ENCODE assay signal across 16 cellular contexts in genomic region chr5:34672196-34672595, GRCh38. TPM values are rescaled to one million over a fixed set of nuclear protein-coding genes. Genes with fewer than 3 reads are reported as not detected.
A peak's percentile ranks its signal among the peaks of the same experiment; 100 is the strongest.
DNase-seq lines count a peak whose midpoint lies in the region; ATAC-seq, FAIRE-seq and TF ChIP-seq lines count a peak whose summit lies in the region.
"Had no signal": no experiment of that assay in that cellular context is flagged by ENCODE, and none has a peak within 500 bp of the region (broad histone marks: within the 10 kb centered on the region; RNA-seq: fewer than 3 reads in every experiment).

No MANE protein-coding gene starts in this region.

- no peaks in the 10 kb centered on the region for H3K9me2 ChIP-seq in SK-N-SH

- H4K20me1 ChIP-seq in SK-N-SH (ENCODE audit: insufficient read depth) (peaks cover under 1% of the 10 kb centered on the region; the same call in 1 of the 2 replicates), fibroblast of lung (ENCODE audit: control insufficient read depth, extremely low read depth, insufficient read depth, low read length) (no peaks in the 10 kb centered on the region)

- no peaks in the 10 kb centered on the region for H3K27me3 ChIP-seq in SK-N-SH (ENCODE audit: insufficient read depth)
- H3K27me3 ChIP-seq in fibroblast of lung (ENCODE audit: control insufficient read depth, insufficient read depth, low read length) = no peaks in the 10 kb centered on the region
- no peaks in the 10 kb centered on the region for H3K27me3 ChIP-seq in foreskin keratinocyte
- H3K27me3 ChIP-seq: Peyer's patch had no signal

- no peak for TF ChIP-seq EP300 in SK-N-SH (IDR thresholded peaks at IDR 0.05; ENCODE audit: borderline replicate concordance in 1 of 2, low read depth in 1 of 2, low read length in 1 of 2)

- H3K4me3 ChIP-seq in HEK293 (ENCODE audit: low read depth, low read length) = no peak overlapping the region
- H3K4me3 ChIP-seq in SK-N-SH (ENCODE audit: low read depth in 2 of 2, low read length in 1 of 2) = no peak overlapping the region
- H3K4me3 ChIP-seq in fibroblast of lung (replicated peaks in 1 of 4; ENCODE audit: control extremely low read depth in 1 of 4, insufficient read depth in 1 of 4, low read depth in 3 of 4, low read length in 4 of 4) = no peak overlapping the region
- H3K4me3 ChIP-seq: Peyer's patch had no signal

- POLR2A ChIA-PET in HEK293 (lab: Yijun Ruan, JAX) = no interaction called here
- POLR2A ChIA-PET in SK-N-SH (lab: Yijun Ruan, JAX) = no interaction called here

- H3K9me3 ChIP-seq in HEK293 (ENCODE audit: control insufficient read depth, insufficient read depth, low read depth, low read length) (no peaks in the 10 kb centered on the region), SK-N-SH (no peaks in the 10 kb centered on the region), fibroblast of lung (ENCODE audit: control insufficient read depth, insufficient read depth, low read depth, low read length) (no peaks in the 10 kb centered on the region)
- H3K9me3 ChIP-seq: Peyer's patch had no signal

- H3K27ac ChIP-seq in HEK293 (ENCODE audit: extremely low read depth, low read depth, low read length) (no peak overlapping the region), SK-N-SH (ENCODE audit: low read depth in 2 of 2, low read length in 1 of 2) (peak overlapping the region in 1 of 2 experiments; percentile 94; a peak in 2 of 4 replicates), fibroblast of lung (ENCODE audit: insufficient read depth, low read length) (peak overlapping the region; percentile 24), foreskin keratinocyte (no peak overlapping the region)
- H3K27ac ChIP-seq: KMS-11, Peyer's patch had no signal

- peaks cover 44% of the 10 kb centered on the region for H3F3A ChIP-seq in SK-N-SH (replicated peaks; ENCODE audit: insufficient read depth)

- H2AFZ ChIP-seq in SK-N-SH (ENCODE audit: low read depth) (no peak overlapping the region), fibroblast of lung (ENCODE audit: low read length) (no peak overlapping the region)

- CTCF ChIA-PET in HEK293 (lab: Yijun Ruan, JAX) = interaction anchor here (1.3 kb wide), 1 partner anchor 10 kb away, joined by 4 read pairs; no protein-coding TSS in a partner anchor
- CTCF ChIA-PET in SK-N-SH (lab: Yijun Ruan, JAX) = interaction anchor here (2.5 kb wide), 1 partner anchor 13 kb away, joined by 6 read pairs; no protein-coding TSS in a partner anchor

- no peak for TF ChIP-seq CTCF in HEK293 (tag by site-specific recombination; IDR thresholded peaks at IDR 0.05)
- no peak for TF ChIP-seq CTCF in SK-N-SH (IDR thresholded peaks at IDR 0.05)
- TF ChIP-seq CTCF in fibroblast of lung (conservative IDR thresholded peaks at IDR 0.05 in 1 of 2, IDR thresholded peaks at IDR 0.05 in 1 of 2; ENCODE audit: low read depth in 1 of 2, low read length in 2 of 2) = no peak
- TF ChIP-seq CTCF in foreskin keratinocyte (conservative IDR thresholded peaks at IDR 0.05) = no peak

- peaks cover 96% of the 10 kb centered on the region for H3K79me2 ChIP-seq in SK-N-SH (ENCODE audit: insufficient read depth)
- peaks cover 95% of the 10 kb centered on the region for H3K79me2 ChIP-seq in fibroblast of lung (ENCODE audit: control insufficient read depth, insufficient read depth, low read length)

- no peak for DNase-seq in SK-N-SH
- DNase-seq in fibroblast of lung (ENCODE audit: low read depth in 2 of 2) = no peak
- DNase-seq in HTR-8/SVneo (ENCODE audit: insufficient read length, low spot score) = no peak
- DNase-seq in effector CD8-positive, alpha-beta T cell (lab: John Stamatoyannopoulos, UW) = no peak
- no peak for DNase-seq in foreskin keratinocyte
- DNase-seq: CD8-positive, alpha-beta T cell; DMS79 treated with DMSO at 0.1 percent for 48 hours; NCI-H1436; NCI-H2029 treated with DMSO at 0.1 percent for 48 hours; NCI-H226; NCI-H524 treated with DMSO at 0.1 percent for 48 hours; Peyer's patch; Right ventricle myocardium superior had no signal

- no peak overlapping the region for H3K9ac ChIP-seq in SK-N-SH
- no peak overlapping the region for H3K9ac ChIP-seq in fibroblast of lung (ENCODE audit: insufficient read depth, low read length)
- H3K9ac ChIP-seq: KMS-11 had no signal

- no peak for FAIRE-seq in HTR-8/SVneo (lab: Jason Lieb, UNC)

- H3K4me1 ChIP-seq in HEK293 (ENCODE audit: control insufficient read depth, insufficient read depth, low read length) (peaks cover 13% of the 10 kb centered on the region), SK-N-SH (ENCODE audit: control insufficient read depth in 1 of 2, insufficient read depth in 2 of 2, low read depth in 1 of 2, low read length in 1 of 2) (peaks cover 0 to 29% of the 10 kb centered on the region in 2 experiments; a peak in 3 of 4 replicates), fibroblast of lung (ENCODE audit: control insufficient read depth, extremely low read depth, insufficient read depth, low read length) (peaks cover 12% of the 10 kb centered on the region), foreskin keratinocyte (peaks cover 20% of the 10 kb centered on the region)

- WGBS in SK-N-SH (ENCODE audit: low lambda C conversion rate) = 55% methylated on average over 1 of the region's 1 CpG

- no peak for TF ChIP-seq RAD21 in SK-N-SH (IDR thresholded peaks at IDR 0.05; ENCODE audit: low read length)

- H3K36me3 ChIP-seq in HEK293 (ENCODE audit: control insufficient read depth in 2 of 2, insufficient read depth in 1 of 2, low read length in 2 of 2) (no peaks in the 10 kb centered on the region; a peak in 2 of 3 replicates), SK-N-SH (replicated peaks in 1 of 2; ENCODE audit: control insufficient read depth in 1 of 2, insufficient read depth in 2 of 2, low read length in 1 of 2) (peaks cover 0 to 18% of the 10 kb centered on the region in 2 experiments), fibroblast of lung (ENCODE audit: control insufficient read depth, insufficient read depth, low read length) (no peaks in the 10 kb centered on the region)
- H3K36me3 ChIP-seq: Peyer's patch had no signal

- peak overlapping the region; percentile 18; the same call in 1 of the 2 replicates for H3K4me2 ChIP-seq in SK-N-SH
- H3K4me2 ChIP-seq in fibroblast of lung (ENCODE audit: extremely low read depth, insufficient read depth, low read length) = no peak overlapping the region
- H3K4me2 ChIP-seq: KMS-11 had no signal

- ATAC-seq in GM19324 (IDR thresholded peaks at IDR 0.05; ENCODE audit: low FRiP score, unreplicated experiment) (no peak), foreskin keratinocyte (no peak)
- ATAC-seq: CD8-positive, alpha-beta T cell had no signal

TF ChIP-seq in HEK293, 187 proteins besides CTCF, POLR2A, EP300 and RAD21:
- TF ChIP-seq PRDM6 (tag by site-specific recombination; IDR thresholded peaks at IDR 0.05) (no peak), PRDM1 (tag by site-specific recombination; IDR thresholded peaks at IDR 0.05) (0 out of 2 replicates have a peak, but pooled peaks have one; percentile 24), ZNF776 (tag by site-specific recombination; IDR thresholded peaks at IDR 0.05; ENCODE audit: borderline replicate concordance) (no peak)

TF ChIP-seq in SK-N-SH, 30 proteins besides CTCF, POLR2A, EP300 and RAD21 (continues in another document):
- TF ChIP-seq GABPA (IDR thresholded peaks at IDR 0.05; ENCODE audit: low read depth) (no peak), EZH2phosphoT487 (IDR thresholded peaks at IDR 0.05; ENCODE audit: borderline replicate concordance, low read depth) (no peak), SIN3A (IDR thresholded peaks at IDR 0.05; ENCODE audit: borderline replicate concordance, low read depth, low read length) (no peak), FOXM1 (IDR thresholded peaks at IDR 0.05; ENCODE audit: low read depth) (no peak), CHD2 (IDR thresholded peaks at IDR 0.05; ENCODE audit: low read length, partially characterized antibody) (no peak), ZBTB33 (IDR thresholded peaks at IDR 0.05; ENCODE audit: borderline replicate concordance, low read depth) (no peak), TEAD4 (IDR thresholded peaks at IDR 0.05; ENCODE audit: borderline replicate concordance, insufficient read depth) (no peak), RCOR1 (IDR thresholded peaks at IDR 0.05; ENCODE audit: low read length) (no peak), GATA2 (CRISPR knock-in tag; IDR thresholded peaks at IDR 0.05) (no peak), RFX5 (IDR thresholded peaks at IDR 0.05; ENCODE audit: low read length) (no peak), SMC3 (IDR thresholded peaks at IDR 0.05; ENCODE audit: low read depth, low read length) (no peak)

RNA-seq across cellular contexts. Expression of gene RAI14, which starts 16.1 kb away (rescaled TPM):
- polyA plus RNA-seq in SK-N-SH (2012; rRNA removed) (53.2 and 59.5 TPM in 2 replicates), fibroblast of lung (98.7 and 128 TPM in 2 replicates), foreskin keratinocyte (9.0 and 10.9 TPM in 2 replicates)
- polyA plus RNA-seq in SK-N-SH (2012; cell fraction: cytosol; rRNA removed) = 59.7 and 67.7 TPM in 2 replicates
- 61.9 and 72.1 TPM in 2 replicates for polyA plus RNA-seq in SK-N-SH (2012; cell fraction: nucleus; rRNA removed)
- total RNA-seq in fibroblast of lung (82.7 and 125 TPM in 2 replicates), foreskin keratinocyte (37.8 and 38.1 TPM in 2 replicates)
- polyA plus RNA-seq in fibroblast of lung (2012) = 98.4 and 101 TPM in 2 replicates
- 542 and 706 TPM in 2 replicates for polyA minus RNA-seq in fibroblast of lung (ENCODE audit: low replicate concordance)
- total RNA-seq: CD8-positive, alpha-beta T cell had no signal
